17 cellular contexts compared by ENCODE assay signal in the genomic region with DNA sequence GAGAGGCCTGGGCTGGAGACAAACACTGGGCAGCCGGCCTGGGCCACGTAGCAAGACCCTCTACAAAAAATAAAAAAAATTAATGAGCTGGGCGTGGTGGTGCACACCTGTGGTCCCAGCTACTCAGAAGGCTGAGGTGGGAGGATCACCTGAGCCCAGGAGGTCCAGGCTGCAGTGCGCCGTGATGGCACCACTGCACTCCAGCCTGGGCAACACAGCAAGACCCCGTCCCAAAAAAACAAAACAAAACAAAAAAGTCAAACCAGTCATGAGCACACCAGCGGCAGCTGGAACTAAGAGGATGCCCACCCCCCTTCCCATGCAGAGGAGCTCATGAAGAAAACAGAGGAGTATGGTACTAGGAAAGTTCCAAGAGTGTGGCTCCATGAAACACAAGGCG.
"Had no signal": no experiment of that assay in that cellular context is flagged by ENCODE, and none has a peak within 500 bp of the region (broad histone marks: within the 10 kb centered on the region; RNA-seq: fewer than 3 reads in every experiment).

No MANE protein-coding gene starts in this region.

- H3K9me3 Mint-ChIP-seq: memory B cell, nephron progenitor cell had no signal

- H3K4me3 Mint-ChIP-seq: memory B cell, nephron progenitor cell had no signal

- DNase-seq: cortex of kidney; effector memory CD4-positive, alpha-beta T cell; heart left ventricle; hippocampal formation; left ventricle myocardium inferior; lower lobe of right lung; midbrain; nephron progenitor cell; ovary; right cardiac atrium; stimulated activated CD4-positive, alpha-beta T cell treated with anti-CD3 and anti-CD28 coated beads, Interleukin-2, amount 100 ng/mL, for 48 hours; stimulated activated naive CD4-positive, alpha-beta T cell treated with Interleukin-2 at 50 U/mL for 16 hours; tibial artery; upper lobe of left lung; uterus had no signal

- ATAC-seq: esophagus mucosa, heart left ventricle, lower lobe of right lung, right cardiac atrium had no signal

- H3K27ac Mint-ChIP-seq: nephron progenitor cell had no signal

- H3K36me3 Mint-ChIP-seq: memory B cell had no signal

- H3K9me3 ChIP-seq: heart left ventricle, left ventricle myocardium inferior, lower lobe of right lung, ovary, tibial artery, upper lobe of left lung, uterus had no signal
